In the genomic region with DNA sequence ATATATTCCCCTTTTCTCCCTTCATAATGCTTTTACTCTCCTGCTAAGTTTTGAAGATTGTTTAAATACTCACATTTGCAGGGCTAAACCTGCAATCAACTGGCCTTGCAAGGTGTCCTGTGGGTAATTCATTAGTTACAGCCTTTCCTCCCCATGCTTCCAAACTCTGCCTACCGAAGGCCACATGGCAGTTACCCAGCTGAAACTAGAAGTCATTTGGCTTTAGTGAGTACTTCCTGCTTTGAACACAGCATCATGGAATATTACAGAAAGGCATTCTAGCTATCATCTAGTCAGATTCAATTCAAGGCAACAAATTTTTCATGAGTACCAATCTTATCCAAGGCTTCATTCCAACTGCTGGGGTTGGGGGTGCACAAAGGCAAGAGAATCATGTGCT, we compare ENCODE assay signal across 31 cellular contexts.
"Had no signal": no experiment of that assay in that cellular context is flagged by ENCODE, and none has a peak within 500 bp of the region (broad histone marks: within the 10 kb centered on the region; RNA-seq: fewer than 3 reads in every experiment).

No MANE protein-coding gene starts in this region.

- DNase-seq: activated CD4-positive, alpha-beta memory T cell treated with anti-CD3 and anti-CD28 coated beads, Interleukin-2, amount 10 ng/mL, durations not matched to agents 7 days and 5 days; activated CD4-positive, alpha-beta T cell treated with anti-CD3 and anti-CD28 coated beads for 1 hour; activated CD4-positive, alpha-beta T cell treated with anti-CD3 and anti-CD28 coated beads for 48 hours; activated CD4-positive, CD25-positive, alpha-beta regulatory T cell; activated CD8-positive, alpha-beta memory T cell treated with anti-CD3 and anti-CD28 coated beads for 24 hours; activated CD8-positive, alpha-beta memory T cell treated with anti-CD3 and anti-CD28 coated beads, Interleukin-2, amount 10 ng/mL, durations not matched to agents 7 days and 5 days; activated CD8-positive, alpha-beta memory T cell treated with anti-CD3 and anti-CD28 coated beads, Interleukin-2, amount 50 U/mL, for 48 hours; activated effector memory CD4-positive, alpha-beta T cell treated with Interleukin-2 at 50 U/mL for 16 hours; activated naive CD4-positive, alpha-beta T cell treated with anti-CD3 and anti-CD28 coated beads, Interleukin-2, amount 10 ng/mL, durations not matched to agents 7 days and 5 days; activated naive CD8-positive, alpha-beta T cell treated with anti-CD3 and anti-CD28 coated beads, Interleukin-2, amount 50 U/mL, for 24 hours; activated T-cell treated with anti-CD3 and anti-CD28 coated beads, Interleukin-2, amount 50 U/mL, for 48 hours; amniotic stem cell; aorta; brain microvascular endothelial cell; colonic mucosa; KG1; MM.1S; NCI-H1092; NCI-H1436 treated with DMSO at 0.1 percent for 48 hours; NCI-H1694 treated with DMSO at 0.1 percent for 48 hours; NCI-H2029; NCI-H345; NCI-H526; NCI-H774; OCI-M1; Right ventricle myocardium superior; SW 1271; T-helper 1 cell; T-helper 2 cell; T-helper 9 cell; WERI-Rb-1 had no signal

- H3K36me3 ChIP-seq: brain microvascular endothelial cell, colonic mucosa, WERI-Rb-1 had no signal

- H3K27me3 ChIP-seq: brain microvascular endothelial cell, colonic mucosa had no signal

- ATAC-seq: activated CD8-positive, alpha-beta memory T cell treated with anti-CD3 and anti-CD28 coated beads, Interleukin-2, amount 10 ng/mL, durations not matched to agents 7 days and 5 days; activated naive CD8-positive, alpha-beta T cell treated with anti-CD3 and anti-CD28 coated beads, Interleukin-2, amount 50 U/mL, for 24 hours had no signal

- H3K4me3 ChIP-seq: colonic mucosa had no signal
